2 cellular contexts compared by ENCODE assay signal in the genomic region with DNA sequence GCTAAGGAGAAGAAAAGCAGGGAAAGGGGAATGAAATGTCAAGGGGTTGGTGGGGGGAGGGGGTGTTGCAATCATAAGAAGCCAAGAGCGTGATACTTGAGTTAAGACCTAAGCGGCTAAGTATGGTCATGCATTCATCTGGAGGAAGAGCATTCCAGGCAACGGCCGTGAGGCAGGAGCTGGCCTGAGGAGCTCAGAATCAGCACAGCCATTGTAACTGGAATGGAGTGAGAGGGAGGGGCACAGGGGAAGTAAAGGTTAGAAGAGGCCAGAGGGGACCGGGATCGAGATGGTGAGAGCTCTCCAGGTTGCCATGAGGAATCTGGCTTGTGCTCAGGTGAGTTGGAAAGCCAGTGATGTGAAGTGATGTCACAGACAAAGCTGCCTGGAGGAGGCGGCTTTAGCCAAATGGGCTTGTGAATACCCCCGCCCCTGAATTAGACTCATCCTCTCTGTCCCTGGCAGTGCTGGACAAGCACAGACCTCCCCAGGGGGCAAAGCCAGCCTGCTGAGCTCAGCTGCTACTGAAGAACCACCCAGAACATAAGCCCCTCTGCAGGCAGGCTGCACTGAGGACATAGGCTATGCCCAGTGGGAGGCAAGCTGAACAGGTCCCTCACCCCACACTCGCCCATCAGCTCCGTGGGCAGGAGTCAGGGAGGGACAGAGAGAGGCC.
A peak's percentile ranks its signal among the peaks of the same experiment; 100 is the strongest.
TF ChIP-seq lines count a peak whose summit lies in the region.

No MANE protein-coding gene starts in this region.

TF ChIP-seq in IMR-90, 13 proteins besides CTCF, POLR2A, EP300 and RAD21:
- TF ChIP-seq RCOR1 (IDR thresholded peaks at IDR 0.05; ENCODE audit: insufficient replicate concordance, low read length) (no peak), CEBPB (IDR thresholded peaks at IDR 0.05; ENCODE audit: low read depth, low read length) (peak; percentile 46; the same call in 1 of the 2 replicates)
- TF ChIP-seq, protein P1, sequence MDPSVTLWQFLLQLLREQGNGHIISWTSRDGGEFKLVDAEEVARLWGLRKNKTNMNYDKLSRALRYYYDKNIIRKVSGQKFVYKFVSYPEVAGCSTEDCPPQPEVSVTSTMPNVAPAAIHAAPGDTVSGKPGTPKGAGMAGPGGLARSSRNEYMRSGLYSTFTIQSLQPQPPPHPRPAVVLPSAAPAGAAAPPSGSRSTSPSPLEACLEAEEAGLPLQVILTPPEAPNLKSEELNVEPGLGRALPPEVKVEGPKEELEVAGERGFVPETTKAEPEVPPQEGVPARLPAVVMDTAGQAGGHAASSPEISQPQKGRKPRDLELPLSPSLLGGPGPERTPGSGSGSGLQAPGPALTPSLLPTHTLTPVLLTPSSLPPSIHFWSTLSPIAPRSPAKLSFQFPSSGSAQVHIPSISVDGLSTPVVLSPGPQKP (IDR thresholded peaks at IDR 0.05; ENCODE audit: borderline replicate concordance, low read depth, low read length), result no peak
TF ChIP-seq in IMR-90: peak in this region for 1.

TF ChIP-seq in H1, 55 proteins besides CTCF, POLR2A, EP300 and RAD21:
- TF ChIP-seq TEAD4 (IDR thresholded peaks at IDR 0.05; ENCODE audit: low read depth, low read length) (peak; percentile 48; the same call in 1 of the 2 replicates), CEBPB (IDR thresholded peaks at IDR 0.05; ENCODE audit: low read depth, low read length) (peak; percentile 14; the same call in 1 of the 2 replicates), ASH2L (IDR thresholded peaks at IDR 0.05; ENCODE audit: low read length) (no peak)
